Comparison of ENCODE assay signal across 25 cellular contexts in the genomic region with DNA sequence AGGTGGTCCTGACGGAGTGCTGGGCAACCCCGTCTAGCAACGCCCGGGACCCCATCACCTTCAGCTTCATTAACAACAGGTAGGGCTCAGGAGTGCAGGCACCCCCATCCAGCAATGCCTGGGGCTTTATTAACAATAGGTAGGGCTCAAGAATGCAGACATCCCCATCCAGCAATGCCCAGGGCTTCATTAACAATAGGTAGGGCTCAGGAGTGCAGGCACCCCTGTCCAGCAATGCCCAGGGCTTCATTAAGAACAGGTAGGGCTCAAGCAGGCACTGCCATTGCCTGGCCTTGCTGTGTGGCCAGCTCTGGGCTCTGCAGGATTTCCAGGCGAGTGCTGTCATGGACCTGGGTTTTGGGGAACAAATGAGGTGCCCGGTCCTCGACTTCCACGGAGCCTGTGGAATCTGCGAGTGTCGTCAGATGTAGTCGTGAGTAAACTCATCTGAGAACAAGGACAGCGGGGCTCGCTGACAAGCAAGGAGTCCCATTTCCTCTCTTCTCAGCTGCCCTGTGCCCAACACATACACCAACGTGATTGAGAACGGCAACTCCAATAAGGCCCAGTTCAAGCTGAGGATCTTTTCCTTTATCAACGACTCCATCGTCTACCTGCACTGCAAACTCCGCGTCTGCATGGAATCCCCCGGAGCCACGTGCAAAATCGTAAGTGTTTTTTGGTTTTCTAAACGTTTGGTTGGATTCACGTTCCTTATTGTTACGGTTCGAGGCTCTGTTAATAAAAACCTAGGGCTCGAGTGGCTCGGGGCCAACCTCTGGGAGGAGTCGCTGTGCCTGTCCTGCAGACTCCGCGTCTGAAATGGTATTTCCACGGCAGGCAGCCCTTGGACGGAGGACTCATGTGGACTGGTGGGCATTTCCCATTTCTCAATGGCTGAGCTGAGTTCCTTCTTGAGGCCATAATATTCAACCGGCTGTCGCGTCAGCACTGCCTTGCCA. TPM values are rescaled to one million over a fixed set of nuclear protein-coding genes. Genes with fewer than 3 reads are reported as not detected.
A peak's percentile ranks its signal among the peaks of the same experiment; 100 is the strongest.
DNase-seq lines count a peak whose midpoint lies in the region; ATAC-seq and TF ChIP-seq lines count a peak whose summit lies in the region.
"Had no signal": no experiment of that assay in that cellular context is flagged by ENCODE, and none has a peak within 500 bp of the region (broad histone marks: within the 10 kb centered on the region; RNA-seq: fewer than 3 reads in every experiment).

No MANE protein-coding gene starts in this region.

- H4K5ac ChIP-seq in H9 (ENCODE audit: insufficient read length, low read depth, low read length), result no peak overlapping the region

- no peak overlapping the region for H3K23ac ChIP-seq in H9 (ENCODE audit: insufficient read length, low read depth, low read length)

- no peak overlapping the region for H4K8ac ChIP-seq in H9 (replicated peaks; ENCODE audit: insufficient read length, low read depth, low read length)

- TF ChIP-seq POLR2A in thyroid gland (IDR thresholded peaks at IDR 0.05), result no peak

- DNase-seq in ELF-1 (ENCODE audit: low read depth, low spot score) (peak; percentile 55), kidney tubule cell (ENCODE audit: low spot score) (peak; percentile 30), thyroid gland (peak; percentile 82 to 90), HUDEP-2 (lab: John Stamatoyannopoulos, UW; ENCODE audit: unreplicated experiment in 76 of 76) (no peak), H9 (no peak)
- DNase-seq: C1 segment of cervical spinal cord; CD4-positive, CD25-positive, alpha-beta regulatory T cell; CD8-positive, alpha-beta memory T cell; COR-L47; DMS79 treated with DMSO at 0.1 percent for 48 hours; GM23248; HCEC 1CT; HFFc6; IMR-90; Karpas-422 had no signal

- H3K27ac ChIP-seq in KOPT-K1 (ENCODE audit: low read depth, low read length, poor library complexity, severe bottlenecking) (peak overlapping the region; percentile 97), thyroid gland (no peak overlapping the region), H9 (ENCODE audit: insufficient read length, low read depth, low read length) (no peak overlapping the region)
- H3K27ac ChIP-seq: GM23248, HL-60 had no signal

- no peak overlapping the region for H4K91ac ChIP-seq in H9 (ENCODE audit: insufficient read length, low read depth, low read length)

- H3K18ac ChIP-seq in H9 (ENCODE audit: insufficient read length, low read depth, low read length), result no peak overlapping the region

- TF ChIP-seq CTCF in thyroid gland (IDR thresholded peaks at IDR 0.05) (no peak), H9 (conservative IDR thresholded peaks at IDR 0.05) (no peak)

- H3T11ph ChIP-seq in H9 (ENCODE audit: low read length), result no peak overlapping the region

- no peak overlapping the region for H2BK20ac ChIP-seq in H9 (ENCODE audit: low read depth, low read length, poor library complexity, severe bottlenecking)

- intact Hi-C loops in thyroid gland (cut with DNase I), result no loop called here

- H4K20me1 ChIP-seq in H9 (ENCODE audit: control insufficient read depth, insufficient read depth, insufficient read length), result no peaks in the 10 kb centered on the region

- no peak overlapping the region for H3K4me2 ChIP-seq in H9 (ENCODE audit: insufficient read depth, insufficient read length, low read length)

- no peak overlapping the region for H3K14ac ChIP-seq in H9 (ENCODE audit: insufficient read depth, low read length)

- no peaks in the 10 kb centered on the region for H3K36me3 Mint-ChIP-seq in H9 (ENCODE audit: insufficient read depth in 1 of 3, low read depth in 3 of 3)
- H3K36me3 Mint-ChIP-seq: CD4-positive, CD25-positive, alpha-beta regulatory T cell had no signal

- H3K9me3 ChIP-seq in KOPT-K1 (ENCODE audit: insufficient read depth, low read length, poor library complexity, severe bottlenecking) (no peaks in the 10 kb centered on the region), thyroid gland (no peaks in the 10 kb centered on the region), H9 (ENCODE audit: control insufficient read depth, low read depth, low read length) (no peaks in the 10 kb centered on the region)

- no peaks in the 10 kb centered on the region for H3K27me3 ChIP-seq in thyroid gland
- H3K27me3 ChIP-seq in H9 (ENCODE audit: insufficient read depth, low read length), result no peaks in the 10 kb centered on the region

- H3K79me1 ChIP-seq in H9 (ENCODE audit: insufficient read depth, low read depth, low read length, poor library complexity, severe bottlenecking), result no peaks in the 10 kb centered on the region

- 58 to 63% methylated on average over 29 to 36 of the region's 36 CpGs for WGBS in thyroid gland, 2 donors
- WGBS in H9 (ENCODE audit: extremely low coverage, insufficient read length, low lambda C conversion rate), result no CpG with 5 or more reads among the region's 36 CpGs

- H3K9me3 Mint-ChIP-seq in H9, result no peaks in the 10 kb centered on the region
- H3K9me3 Mint-ChIP-seq: CD8-positive, alpha-beta memory T cell; HFFc6 had no signal

- H2AFZ ChIP-seq in H9 (ENCODE audit: low read length), result no peak overlapping the region
- H2AFZ ChIP-seq: GM23248 had no signal

- no peak overlapping the region for H3K4me3 ChIP-seq in thyroid gland (replicated peaks in 1 of 3)
- H3K4me3 ChIP-seq: GM12878, GM23248, K562 had no signal

- peaks cover 2 to 7% of the 10 kb centered on the region in 2 experiments for H3K4me1 Mint-ChIP-seq in H9
- H3K4me1 Mint-ChIP-seq: B cell had no signal

- peaks cover 4% of the 10 kb centered on the region for H3K27me3 Mint-ChIP-seq in H9 (ENCODE audit: low read depth)

- no peak overlapping the region for H3K27ac Mint-ChIP-seq in H9
- H3K27ac Mint-ChIP-seq: B cell; CD4-positive, CD25-positive, alpha-beta regulatory T cell; CD8-positive, alpha-beta memory T cell; HFFc6 had no signal

- H3K79me2 ChIP-seq in H9 (ENCODE audit: insufficient read depth, low read length), result no peaks in the 10 kb centered on the region

- no peak overlapping the region for H3K56ac ChIP-seq in H9 (ENCODE audit: insufficient read length, low read depth, low read length)

- H2BK120ac ChIP-seq in H9 (ENCODE audit: low read depth, low read length, poor library complexity, severe bottlenecking), result no peak overlapping the region

- H3K9ac ChIP-seq in H9 (ENCODE audit: extremely low read depth, insufficient read length, low read length), result no peak overlapping the region
- H3K9ac ChIP-seq: GM23248 had no signal

- H2BK15ac ChIP-seq in H9 (ENCODE audit: low read depth, low read length), result no peak overlapping the region

- H3K4me1 ChIP-seq in thyroid gland, result peaks cover 11 to 31% of the 10 kb centered on the region in 2 donors
- H3K4me1 ChIP-seq in H9 (ENCODE audit: insufficient read depth, low read length), result no peaks in the 10 kb centered on the region

- H3K4ac ChIP-seq in H9 (ENCODE audit: low read depth, low read length), result no peak overlapping the region

- H3K4me3 Mint-ChIP-seq in H9, result no peak overlapping the region
- H3K4me3 Mint-ChIP-seq: B cell; CD4-positive, CD25-positive, alpha-beta regulatory T cell; CD8-positive, alpha-beta memory T cell; HFFc6 had no signal

- H3K23me2 ChIP-seq in H9 (ENCODE audit: insufficient read length, low read depth, low read length, poor library complexity, severe bottlenecking), result no peaks in the 10 kb centered on the region

- H2BK12ac ChIP-seq in H9 (ENCODE audit: insufficient read length, low read depth, low read length), result no peak overlapping the region

- no peak for ATAC-seq in GM18909 (IDR thresholded peaks at IDR 0.05; ENCODE audit: poor library complexity, unreplicated experiment)
- ATAC-seq: GM12878 had no signal

- H2BK5ac ChIP-seq in H9 (ENCODE audit: insufficient read length, low read length), result no peak overlapping the region

- no peak overlapping the region for H2AK5ac ChIP-seq in H9 (ENCODE audit: insufficient read length, low read length)

- H3K36me3 ChIP-seq in KOPT-K1 (ENCODE audit: insufficient read depth, low read length) (no peaks in the 10 kb centered on the region; the same call in 1 of the 2 replicates), thyroid gland (no peaks in the 10 kb centered on the region)

RNA-seq across cellular contexts. Expression of gene UMODL1, which starts 56.3 kb away (rescaled TPM):
- total RNA-seq in thyroid gland, result not detected
- total RNA-seq in H9 (2021), result not detected in 2 replicates
- total RNA-seq: A172, G401, GM23248, H4, HFFc6, HT1080, IMR-90, K562 had no signal

Comparison
In these comparisons a context has a peak if more than half of its experiments do, and no peak if none do; other contexts are left out.
1. DNase-seq: peak in ELF-1 (single experiment), kidney tubule cell (single experiment) and thyroid gland (2 of 2); none in HUDEP-2 (0 of 76) and H9 (single experiment).